8 cellular contexts compared by ENCODE assay signal in genomic region chr22:43385770-43386641, GRCh38. TPM values are rescaled to one million over a fixed set of nuclear protein-coding genes. Genes with fewer than 3 reads are reported as not detected.
DNase-seq lines count a peak whose midpoint lies in the region; ATAC-seq and TF ChIP-seq lines count a peak whose summit lies in the region.

No MANE protein-coding gene starts in this region.

- no peaks in the 10 kb centered on the region for H3K27me3 ChIP-seq in Peyer's patch

- H3K27me3 Mint-ChIP-seq in nephron (ENCODE audit: low read depth), result peaks cover 51% of the 10 kb centered on the region
- H3K27me3 Mint-ChIP-seq in stimulated activated naive B cell treated with anti-CD40 and anti-IgM and Interleukin-4, amounts not matched to agents 10 μg/mL and 1 μg/mL and 100 μg/mL, for 72 hours, result peaks cover 38 to 40% of the 10 kb centered on the region in 2 donors

- peak; percentile 93 to 95 for ATAC-seq in stimulated activated naive B cell treated with anti-CD40 and anti-IgM and Interleukin-4, amounts not matched to agents 10 μg/mL and 1 μg/mL and 100 μg/mL, for 72 hours (replicated peaks)
- ATAC-seq in HG03097 (IDR thresholded peaks at IDR 0.05; ENCODE audit: low FRiP score, unreplicated experiment), result no peak

- H3K36me3 ChIP-seq in Peyer's patch, result no peaks in the 10 kb centered on the region

- peaks cover 2% of the 10 kb centered on the region for H3K9me3 Mint-ChIP-seq in nephron
- no peaks in the 10 kb centered on the region for H3K9me3 Mint-ChIP-seq in stimulated activated naive B cell treated with anti-CD40 and anti-IgM and Interleukin-4, amounts not matched to agents 10 μg/mL and 1 μg/mL and 100 μg/mL, for 72 hours

- H3K36me3 Mint-ChIP-seq in nephron (ENCODE audit: low read depth), result no peaks in the 10 kb centered on the region
- no peaks in the 10 kb centered on the region for H3K36me3 Mint-ChIP-seq in stimulated activated naive B cell treated with anti-CD40 and anti-IgM and Interleukin-4, amounts not matched to agents 10 μg/mL and 1 μg/mL and 100 μg/mL, for 72 hours

- no peak overlapping the region for H3K27ac ChIP-seq in Peyer's patch

- H3K4me1 Mint-ChIP-seq in nephron, result peaks cover 6% of the 10 kb centered on the region
- peaks cover 7 to 15% of the 10 kb centered on the region in 2 donors for H3K4me1 Mint-ChIP-seq in stimulated activated naive B cell treated with anti-CD40 and anti-IgM and Interleukin-4, amounts not matched to agents 10 μg/mL and 1 μg/mL and 100 μg/mL, for 72 hours

- no peak overlapping the region for H3K27ac Mint-ChIP-seq in nephron
- H3K27ac Mint-ChIP-seq in stimulated activated naive B cell treated with anti-CD40 and anti-IgM and Interleukin-4, amounts not matched to agents 10 μg/mL and 1 μg/mL and 100 μg/mL, for 72 hours, result no peak overlapping the region

- peak; percentile 72 to 91 (median 80) for TF ChIP-seq CTCF in Peyer's patch (IDR thresholded peaks at IDR 0.05)
- TF ChIP-seq CTCF in nephron (IDR thresholded peaks at IDR 0.05; ENCODE audit: unreplicated experiment in 3 of 3), result peak; percentile 84 to 92 (median 87)

- peak; percentile 72 for DNase-seq in EL
- DNase-seq in HuH-7 (ENCODE audit: low spot score), result peak; percentile 89
- DNase-seq in Peyer's patch, result peak; percentile 45 to 84 (median 83)
- DNase-seq in activated T-cell treated with anti-CD3 and anti-CD28 coated beads, Interleukin-2, amount 50 U/mL, for 48 hours, result peak; percentile 76 to 82
- DNase-seq in fibroblast of gingiva (ENCODE audit: low read depth), result peak; percentile 62
- DNase-seq in stimulated activated naive B cell treated with anti-CD40 and anti-IgM and Interleukin-4, amounts not matched to agents 10 μg/mL and 1 μg/mL and 100 μg/mL, for 72 hours, result peak; percentile 59

- H3K4me3 ChIP-seq in Peyer's patch, result no peak overlapping the region

- no peak for TF ChIP-seq POLR2A in Peyer's patch (IDR thresholded peaks at IDR 0.05)

- peaks cover 0 to 7% (median 0%) of the 10 kb centered on the region in 4 donors for H3K4me1 ChIP-seq in Peyer's patch

- no peaks in the 10 kb centered on the region for H3K9me3 ChIP-seq in Peyer's patch

- H3K4me3 Mint-ChIP-seq in nephron, result no peak overlapping the region
- H3K4me3 Mint-ChIP-seq in stimulated activated naive B cell treated with anti-CD40 and anti-IgM and Interleukin-4, amounts not matched to agents 10 μg/mL and 1 μg/mL and 100 μg/mL, for 72 hours, result peak overlapping the region; percentile 17 to 25

RNA-seq across cellular contexts. Expression of gene MPPED1, which starts 25.8 kb away (rescaled TPM):
- not detected for total RNA-seq in Peyer's patch

RNA-seq across cellular contexts. Expression of gene SCUBE1, which starts 42.8 kb away (rescaled TPM):
- 10 to 100 TPM in 2 of 4 donors, 1 to 10 TPM in 2; 1.6 to 47.9 (median 7.9) TPM for total RNA-seq in Peyer's patch

Comparison
In these comparisons a context has a peak if more than half of its experiments do, and no peak if none do; other contexts are left out.
1. H3K4me3 Mint-ChIP-seq: peak in stimulated activated naive B cell treated with anti-CD40 and anti-IgM and Interleukin-4, amounts not matched to agents 10 μg/mL and 1 μg/mL and 100 μg/mL, for 72 hours (2 of 2); none in nephron (0 of 3).
2. Peak in every context shown above with its lines, with median percentiles within 50 percentile points of each other: DNase-seq.